1 cellular context compared by ENCODE assay signal in genomic region chr11:122682464-122682863, GRCh38.
TF ChIP-seq lines count a peak whose summit lies in the region.

No MANE protein-coding gene starts in this region.

TF ChIP-seq in WTC11, 78 proteins besides CTCF, POLR2A, EP300 and RAD21 (continued from another document):
- TF ChIP-seq ZNF425 (CRISPR knock-in tag; conservative IDR thresholded peaks at IDR 0.05): no peak
- no peak for TF ChIP-seq CREB1 (CRISPR knock-in tag; IDR thresholded peaks at IDR 0.05)
- TF ChIP-seq JUN (CRISPR knock-in tag; IDR thresholded peaks at IDR 0.05): no peak
- TF ChIP-seq RORB (CRISPR knock-in tag; IDR thresholded peaks at IDR 0.05): no peak
- no peak for TF ChIP-seq CDX4 (CRISPR knock-in tag; IDR thresholded peaks at IDR 0.05; ENCODE audit: borderline replicate concordance)
- TF ChIP-seq ZNF671 (CRISPR knock-in tag; IDR thresholded peaks at IDR 0.05): no peak
- TF ChIP-seq ZNF232 (CRISPR knock-in tag; IDR thresholded peaks at IDR 0.05): no peak
- TF ChIP-seq ATF1 (CRISPR knock-in tag; IDR thresholded peaks at IDR 0.05): no peak
- no peak for TF ChIP-seq PREB (CRISPR knock-in tag; IDR thresholded peaks at IDR 0.05; ENCODE audit: borderline replicate concordance)
- no peak for TF ChIP-seq STAT6 (CRISPR knock-in tag; conservative IDR thresholded peaks at IDR 0.05; ENCODE audit: low read depth)
- TF ChIP-seq SOX15 (CRISPR knock-in tag; IDR thresholded peaks at IDR 0.05): no peak
